26 cellular contexts compared by ENCODE assay signal in genomic region chr18:56711706-56712445, GRCh38.
DNase-seq lines count a peak whose midpoint lies in the region; ATAC-seq, FAIRE-seq and TF ChIP-seq lines count a peak whose summit lies in the region.
"Had no signal": no experiment of that assay in that cellular context is flagged by ENCODE, and none has a peak within 500 bp of the region (broad histone marks: within the 10 kb centered on the region; RNA-seq: fewer than 3 reads in every experiment).

No MANE protein-coding gene starts in this region.

- TF ChIP-seq RAD21 in IMR-90 (IDR thresholded peaks at IDR 0.05; ENCODE audit: low read length) = no peak

- TF ChIP-seq POLR2A in IMR-90 (IDR thresholded peaks at IDR 0.05; ENCODE audit: low read depth, low read length) = no peak

- DNase-seq in D721Med (ENCODE audit: insufficient read length, low spot score) = no peak
- DNase-seq in IMR-90 = no peak
- peak; percentile 34 for DNase-seq in adipocyte (ENCODE audit: low read depth)
- no peak for DNase-seq in nephron progenitor cell
- DNase-seq in progenitor cell of endocrine pancreas (ENCODE audit: low spot score, unreplicated experiment) = no peak
- DNase-seq in endodermal cell = no peak
- DNase-seq: activated CD8-positive, alpha-beta T cell treated with anti-CD3 and anti-CD28 coated beads for 36 hours; activated gamma-delta T cell treated with Interleukin-2 at 50 U/mL for 16 hours; amygdala; COR-L47; cortex of kidney; foreskin melanocyte; hypothalamus; left ventricle myocardium inferior; MM.1S; NCI-H1436 treated with DMSO at 0.1 percent for 48 hours; NCI-H226; posterior cingulate gyrus; SIG-M5 had no signal

- no peaks in the 10 kb centered on the region for H3K36me3 ChIP-seq in IMR-90 (ENCODE audit: control insufficient read depth, insufficient read depth, low read length)
- H3K36me3 ChIP-seq in adipocyte (ENCODE audit: control insufficient read depth, insufficient read depth, low read length, severe bottlenecking) = no peaks in the 10 kb centered on the region
- H3K36me3 ChIP-seq in endodermal cell (ENCODE audit: control insufficient read depth, insufficient read depth, low read length) = no peaks in the 10 kb centered on the region
- H3K36me3 ChIP-seq: left ventricle myocardium inferior, thoracic aorta had no signal

- no peak overlapping the region for H2AK9ac ChIP-seq in IMR-90 (replicated peaks; ENCODE audit: low read depth, low read length, poor library complexity)

- no peaks in the 10 kb centered on the region for H3K9me3 ChIP-seq in IMR-90 (ENCODE audit: control insufficient read depth, insufficient read depth, low read length)
- no peaks in the 10 kb centered on the region for H3K9me3 ChIP-seq in adipocyte (ENCODE audit: control insufficient read depth, low read length)
- no peaks in the 10 kb centered on the region for H3K9me3 ChIP-seq in endodermal cell (ENCODE audit: control insufficient read depth, low read length)
- H3K9me3 ChIP-seq: left ventricle myocardium inferior, thoracic aorta had no signal

- H3K4me1 Mint-ChIP-seq in nephron progenitor cell (peaks cover 22% of the 10 kb centered on the region), progenitor cell of endocrine pancreas (ENCODE audit: low read depth) (peaks cover 7% of the 10 kb centered on the region), endodermal cell (peaks cover 15% of the 10 kb centered on the region)
- H3K4me1 Mint-ChIP-seq: nephron had no signal

- H3K4me3 Mint-ChIP-seq in nephron progenitor cell = no peak overlapping the region
- no peak overlapping the region for H3K4me3 Mint-ChIP-seq in progenitor cell of endocrine pancreas (ENCODE audit: low read depth)
- H3K4me3 Mint-ChIP-seq in endodermal cell = no peak overlapping the region
- H3K4me3 Mint-ChIP-seq: activated CD8-positive, alpha-beta T cell treated with anti-CD3 and anti-CD28 coated beads for 36 hours; B cell; nephron; stimulated activated memory B cell treated with anti-CD40 and anti-IgM and Interleukin-4, amounts not matched to agents 10 μg/mL and 1 μg/mL and 100 μg/mL, for 72 hours had no signal

- no peak overlapping the region for H2BK15ac ChIP-seq in IMR-90 (ENCODE audit: low read depth, low read length)

- H2AFZ ChIP-seq in IMR-90 (replicated peaks; ENCODE audit: low read length, poor library complexity) = no peak overlapping the region

- no peak overlapping the region for H3K4ac ChIP-seq in IMR-90 (ENCODE audit: low read depth, low read length)

- no peak overlapping the region for H3K4me2 ChIP-seq in IMR-90 (ENCODE audit: low read depth, low read length)

- H3K4me1 ChIP-seq in IMR-90 (ENCODE audit: control insufficient read depth, insufficient read depth, low read length) = peaks cover 2% of the 10 kb centered on the region
- peaks cover 26% of the 10 kb centered on the region for H3K4me1 ChIP-seq in adipocyte (ENCODE audit: control insufficient read depth, insufficient read depth, low read length)
- peaks cover 4% of the 10 kb centered on the region for H3K4me1 ChIP-seq in endodermal cell (ENCODE audit: control insufficient read depth, insufficient read depth, low read length)
- H3K4me1 ChIP-seq: left ventricle myocardium inferior had no signal

- dilution Hi-C loops in IMR-90 (cut with HindIII; ENCODE audit: low sequenced_read_pairs, unreplicated experiment) = no loop called here

- H3K27ac ChIP-seq in IMR-90 (ENCODE audit: insufficient read depth, low read length) (no peak overlapping the region), endodermal cell (ENCODE audit: low read depth, low read length) (no peak overlapping the region)
- H3K27ac ChIP-seq: left ventricle myocardium inferior, thoracic aorta had no signal

- H3K36me3 Mint-ChIP-seq in nephron progenitor cell (ENCODE audit: low read depth) (no peaks in the 10 kb centered on the region), progenitor cell of endocrine pancreas (ENCODE audit: insufficient read depth) (no peaks in the 10 kb centered on the region), endodermal cell (ENCODE audit: low read depth) (peaks cover 3% of the 10 kb centered on the region)

- no peak overlapping the region for H3K23ac ChIP-seq in IMR-90 (ENCODE audit: low read depth, low read length)

- no peaks in the 10 kb centered on the region; the same call in 1 of the 2 replicates for H4K20me1 ChIP-seq in IMR-90 (ENCODE audit: insufficient read depth, low read length)

- TF ChIP-seq CTCF in D721Med (IDR thresholded peaks at IDR 0.05; ENCODE audit: insufficient read depth, missing control alignments) = no peak
- no peak for TF ChIP-seq CTCF in IMR-90 (conservative IDR thresholded peaks at IDR 0.05; ENCODE audit: low read depth, low read length)
- TF ChIP-seq CTCF in nephron progenitor cell (IDR thresholded peaks at IDR 0.05) = no peak
- no peak for TF ChIP-seq CTCF in progenitor cell of endocrine pancreas (IDR thresholded peaks at IDR 0.05; ENCODE audit: unreplicated experiment)
- no peak for TF ChIP-seq CTCF in endodermal cell (conservative IDR thresholded peaks at IDR 0.05)

- H3K14ac ChIP-seq in IMR-90 (replicated peaks; ENCODE audit: low read depth, low read length) = no peak overlapping the region

- no peak overlapping the region for H2AK5ac ChIP-seq in IMR-90 (ENCODE audit: low read depth, low read length)

- H3K27me3 Mint-ChIP-seq in nephron progenitor cell (ENCODE audit: low read depth, poor library complexity) = no peaks in the 10 kb centered on the region
- H3K27me3 Mint-ChIP-seq in progenitor cell of endocrine pancreas = no peaks in the 10 kb centered on the region
- no peaks in the 10 kb centered on the region for H3K27me3 Mint-ChIP-seq in endodermal cell (ENCODE audit: insufficient read depth)
- H3K27me3 Mint-ChIP-seq: activated CD8-positive, alpha-beta T cell treated with anti-CD3 and anti-CD28 coated beads for 36 hours; B cell; stimulated activated memory B cell treated with anti-CD40 and anti-IgM and Interleukin-4, amounts not matched to agents 10 μg/mL and 1 μg/mL and 100 μg/mL, for 72 hours had no signal

- no peak overlapping the region for H3K9ac ChIP-seq in IMR-90 (ENCODE audit: low read depth, low read length)
- H3K9ac ChIP-seq in adipocyte (ENCODE audit: low read length) = no peak overlapping the region
- no peak overlapping the region for H3K9ac ChIP-seq in endodermal cell (ENCODE audit: extremely low read depth, low read length, poor library complexity, severe bottlenecking)

- H4K91ac ChIP-seq in IMR-90 (ENCODE audit: insufficient read depth, low read depth, low read length) = no peak overlapping the region

- H2BK120ac ChIP-seq in IMR-90 (ENCODE audit: low read depth, low read length) = no peak overlapping the region

- FAIRE-seq in D721Med (lab: Jason Lieb, UNC) = peak; percentile 99
- FAIRE-seq: H1 had no signal

- no peaks in the 10 kb centered on the region for H3K9me1 ChIP-seq in IMR-90 (ENCODE audit: insufficient read depth, low read length)

- no peak overlapping the region for H4K8ac ChIP-seq in IMR-90 (ENCODE audit: low read depth in 2 of 2, low read length in 2 of 2)

- no peak overlapping the region for H3K4me3 ChIP-seq in IMR-90 (ENCODE audit: insufficient read depth, low read depth, low read length)
- H3K4me3 ChIP-seq in adipocyte (ENCODE audit: low read length) = no peak overlapping the region
- no peak overlapping the region for H3K4me3 ChIP-seq in endodermal cell (ENCODE audit: low read length)
- H3K4me3 ChIP-seq: left ventricle myocardium inferior, thoracic aorta had no signal

- in situ Hi-C loops in IMR-90 (cut with MboI; ENCODE audit: low sequenced_read_pairs) = no loop called here

- H2BK20ac ChIP-seq in IMR-90 (ENCODE audit: low read depth, low read length) = no peak overlapping the region

- ATAC-seq in IMR-90 (ENCODE audit: low read depth) (peak; percentile 40; the same call in 1 of the 2 replicates), HG03571 (IDR thresholded peaks at IDR 0.05; ENCODE audit: unreplicated experiment) (no peak)
- ATAC-seq: activated CD4-positive, CD25-positive, alpha-beta regulatory T cell treated with anti-CD3 and anti-CD28 coated beads, Interleukin-2, amount 50 U/mL, for 24 hours; activated CD8-positive, alpha-beta T cell treated with anti-CD3 and anti-CD28 coated beads for 36 hours; stimulated activated memory B cell treated with anti-CD40 and anti-IgM and Interleukin-4, amounts not matched to agents 10 μg/mL and 1 μg/mL and 100 μg/mL, for 72 hours had no signal

- H3K9me3 Mint-ChIP-seq in nephron progenitor cell (no peaks in the 10 kb centered on the region), progenitor cell of endocrine pancreas (ENCODE audit: low read depth) (no peaks in the 10 kb centered on the region), endodermal cell (no peaks in the 10 kb centered on the region)
- H3K9me3 Mint-ChIP-seq: activated CD8-positive, alpha-beta T cell treated with anti-CD3 and anti-CD28 coated beads for 36 hours; nephron; stimulated activated memory B cell treated with anti-CD40 and anti-IgM and Interleukin-4, amounts not matched to agents 10 μg/mL and 1 μg/mL and 100 μg/mL, for 72 hours had no signal

- no peak overlapping the region for H3K18ac ChIP-seq in IMR-90 (ENCODE audit: low read depth, low read length)

- H3K56ac ChIP-seq in IMR-90 (ENCODE audit: extremely low read depth, insufficient read depth, low read length) = no peak overlapping the region

- no TSS peak for BruUV-seq in IMR-90 (replicated peaks; lab: Mats Ljungman, UMichigan)

- POLR2A ChIA-PET in IMR-90 (lab: Charles Lee; ENCODE audit: unreplicated experiment) = no interaction called here

- H3K27me3 ChIP-seq in IMR-90 (ENCODE audit: control insufficient read depth, insufficient read depth, low read length) (no peaks in the 10 kb centered on the region), adipocyte (replicated peaks; ENCODE audit: control insufficient read depth, insufficient read depth, low read length) (no peaks in the 10 kb centered on the region), endodermal cell (ENCODE audit: control insufficient read depth, insufficient read depth, low read length, poor library complexity, severe bottlenecking) (no peaks in the 10 kb centered on the region)

- no peak overlapping the region for H2BK5ac ChIP-seq in IMR-90 (ENCODE audit: low read depth, low read length, poor library complexity, severe bottlenecking)

- no peak overlapping the region for H4K5ac ChIP-seq in IMR-90 (ENCODE audit: low read depth, low read length)

- intact Hi-C loops in IMR-90 (cut with micrococcal nuclease) = no loop called here

- WGBS in IMR-90 (ENCODE audit: extremely low coverage in 2 of 2, insufficient read length in 1 of 2), 2 experiments = no CpG with 5 or more reads among the region's 2 CpGs
- 93 to 100% methylated on average over 1 to 2 of the region's 2 CpGs for WGBS in endodermal cell (ENCODE audit: insufficient coverage in 1 of 2, insufficient read length in 1 of 2), 2 experiments

- H3K79me1 ChIP-seq in IMR-90 (ENCODE audit: low read depth in 1 of 2, low read length in 2 of 2) = no peaks in the 10 kb centered on the region

- CTCF ChIA-PET in IMR-90 (lab: Yijun Ruan, JAX) = interaction anchor here (0.6 kb wide), 1 partner anchor 707 kb away, joined by 3 read pairs; no protein-coding TSS in a partner anchor

- H3K27ac Mint-ChIP-seq in nephron progenitor cell = peak overlapping the region; percentile 1
- no peak overlapping the region for H3K27ac Mint-ChIP-seq in progenitor cell of endocrine pancreas
- H3K27ac Mint-ChIP-seq in endodermal cell = no peak overlapping the region
- H3K27ac Mint-ChIP-seq: activated CD8-positive, alpha-beta T cell treated with anti-CD3 and anti-CD28 coated beads for 36 hours; B cell; nephron; stimulated activated memory B cell treated with anti-CD40 and anti-IgM and Interleukin-4, amounts not matched to agents 10 μg/mL and 1 μg/mL and 100 μg/mL, for 72 hours had no signal
